Comparison of ENCODE assay signal across 1 cellular context in genomic region chr11:61978703-61979661, GRCh38.
TF ChIP-seq lines count a peak whose summit lies in the region.

No MANE protein-coding gene starts in this region.

TF ChIP-seq in HepG2, 621 proteins besides CTCF, POLR2A, EP300 and RAD21 (continued from another document and continues in another):
- TF ChIP-seq, protein P1, sequence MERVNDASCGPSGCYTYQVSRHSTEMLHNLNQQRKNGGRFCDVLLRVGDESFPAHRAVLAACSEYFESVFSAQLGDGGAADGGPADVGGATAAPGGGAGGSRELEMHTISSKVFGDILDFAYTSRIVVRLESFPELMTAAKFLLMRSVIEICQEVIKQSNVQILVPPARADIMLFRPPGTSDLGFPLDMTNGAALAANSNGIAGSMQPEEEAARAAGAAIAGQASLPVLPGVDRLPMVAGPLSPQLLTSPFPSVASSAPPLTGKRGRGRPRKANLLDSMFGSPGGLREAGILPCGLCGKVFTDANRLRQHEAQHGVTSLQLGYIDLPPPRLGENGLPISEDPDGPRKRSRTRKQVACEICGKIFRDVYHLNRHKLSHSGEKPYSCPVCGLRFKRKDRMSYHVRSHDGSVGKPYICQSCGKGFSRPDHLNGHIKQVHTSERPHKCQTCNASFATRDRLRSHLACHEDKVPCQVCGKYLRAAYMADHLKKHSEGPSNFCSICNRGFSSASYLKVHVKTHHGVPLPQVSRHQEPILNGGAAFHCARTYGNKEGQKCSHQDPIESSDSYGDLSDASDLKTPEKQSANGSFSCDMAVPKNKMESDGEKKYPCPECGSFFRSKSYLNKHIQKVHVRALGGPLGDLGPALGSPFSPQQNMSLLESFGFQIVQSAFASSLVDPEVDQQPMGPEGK (CRISPR knock-in tag; IDR thresholded peaks at IDR 0.05), result no peak
- TF ChIP-seq STAT6 (CRISPR knock-in tag; IDR thresholded peaks at IDR 0.05; ENCODE audit: borderline replicate concordance) (no peak), ETV5 (CRISPR knock-in tag; IDR thresholded peaks at IDR 0.05; ENCODE audit: borderline replicate concordance) (no peak), SALL1 (CRISPR knock-in tag; IDR thresholded peaks at IDR 0.05) (0 out of 2 replicates have a peak, but pooled peaks have one; percentile 10), GPN1 (CRISPR knock-in tag; IDR thresholded peaks at IDR 0.05; ENCODE audit: borderline replicate concordance) (no peak), ZNF30 (CRISPR knock-in tag; IDR thresholded peaks at IDR 0.05) (no peak), NCOA5 (CRISPR knock-in tag; IDR thresholded peaks at IDR 0.05) (no peak), AHR (CRISPR knock-in tag; IDR thresholded peaks at IDR 0.05) (no peak), MNT (IDR thresholded peaks at IDR 0.05) (no peak), POGK (CRISPR knock-in tag; conservative IDR thresholded peaks at IDR 0.05) (no peak), SMARCE1 (IDR thresholded peaks at IDR 0.05; ENCODE audit: borderline replicate concordance) (no peak), MXI1 (IDR thresholded peaks at IDR 0.05; ENCODE audit: borderline replicate concordance, low read depth, low read length) (no peak), ZNF615 (CRISPR knock-in tag; IDR thresholded peaks at IDR 0.05; ENCODE audit: borderline replicate concordance) (no peak), ELF4 (CRISPR knock-in tag; IDR thresholded peaks at IDR 0.05; ENCODE audit: borderline replicate concordance) (no peak), RBFOX2 (IDR thresholded peaks at IDR 0.05; ENCODE audit: low read depth, low read length) (no peak), ZNF710 (CRISPR knock-in tag; IDR thresholded peaks at IDR 0.05; ENCODE audit: borderline replicate concordance) (no peak), ZNF687 (CRISPR knock-in tag; IDR thresholded peaks at IDR 0.05) (peak; percentile 15; the same call in 1 of the 2 replicates), PHF8 (CRISPR knock-in tag; IDR thresholded peaks at IDR 0.05) (no peak), ATM (IDR thresholded peaks at IDR 0.05; ENCODE audit: borderline replicate concordance) (no peak), ZNF788 (CRISPR knock-in tag; IDR thresholded peaks at IDR 0.05; ENCODE audit: borderline replicate concordance) (no peak), PBX2 (CRISPR knock-in tag; IDR thresholded peaks at IDR 0.05) (peak; percentile 54), ZNF256 (CRISPR knock-in tag; conservative IDR thresholded peaks at IDR 0.05) (no peak), REPIN1 (CRISPR knock-in tag; IDR thresholded peaks at IDR 0.05; ENCODE audit: borderline replicate concordance, low read depth) (no peak), EZH2 (conservative IDR thresholded peaks at IDR 0.05; ENCODE audit: low read depth, low read length) (no peak)
- TF ChIP-seq, protein P2, sequence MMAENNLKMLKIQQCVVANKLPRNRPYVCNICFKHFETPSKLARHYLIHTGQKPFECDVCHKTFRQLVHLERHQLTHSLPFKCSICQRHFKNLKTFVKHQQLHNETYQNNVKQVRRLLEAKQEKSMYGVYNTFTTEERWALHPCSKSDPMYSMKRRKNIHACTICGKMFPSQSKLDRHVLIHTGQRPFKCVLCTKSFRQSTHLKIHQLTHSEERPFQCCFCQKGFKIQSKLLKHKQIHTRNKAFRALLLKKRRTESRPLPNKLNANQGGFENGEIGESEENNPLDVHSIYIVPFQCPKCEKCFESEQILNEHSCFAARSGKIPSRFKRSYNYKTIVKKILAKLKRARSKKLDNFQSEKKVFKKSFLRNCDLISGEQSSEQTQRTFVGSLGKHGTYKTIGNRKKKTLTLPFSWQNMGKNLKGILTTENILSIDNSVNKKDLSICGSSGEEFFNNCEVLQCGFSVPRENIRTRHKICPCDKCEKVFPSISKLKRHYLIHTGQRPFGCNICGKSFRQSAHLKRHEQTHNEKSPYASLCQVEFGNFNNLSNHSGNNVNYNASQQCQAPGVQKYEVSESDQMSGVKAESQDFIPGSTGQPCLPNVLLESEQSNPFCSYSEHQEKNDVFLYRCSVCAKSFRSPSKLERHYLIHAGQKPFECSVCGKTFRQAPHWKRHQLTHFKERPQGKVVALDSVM (CRISPR knock-in tag; IDR thresholded peaks at IDR 0.05), result peak; percentile 62
- TF ChIP-seq, protein P3, sequence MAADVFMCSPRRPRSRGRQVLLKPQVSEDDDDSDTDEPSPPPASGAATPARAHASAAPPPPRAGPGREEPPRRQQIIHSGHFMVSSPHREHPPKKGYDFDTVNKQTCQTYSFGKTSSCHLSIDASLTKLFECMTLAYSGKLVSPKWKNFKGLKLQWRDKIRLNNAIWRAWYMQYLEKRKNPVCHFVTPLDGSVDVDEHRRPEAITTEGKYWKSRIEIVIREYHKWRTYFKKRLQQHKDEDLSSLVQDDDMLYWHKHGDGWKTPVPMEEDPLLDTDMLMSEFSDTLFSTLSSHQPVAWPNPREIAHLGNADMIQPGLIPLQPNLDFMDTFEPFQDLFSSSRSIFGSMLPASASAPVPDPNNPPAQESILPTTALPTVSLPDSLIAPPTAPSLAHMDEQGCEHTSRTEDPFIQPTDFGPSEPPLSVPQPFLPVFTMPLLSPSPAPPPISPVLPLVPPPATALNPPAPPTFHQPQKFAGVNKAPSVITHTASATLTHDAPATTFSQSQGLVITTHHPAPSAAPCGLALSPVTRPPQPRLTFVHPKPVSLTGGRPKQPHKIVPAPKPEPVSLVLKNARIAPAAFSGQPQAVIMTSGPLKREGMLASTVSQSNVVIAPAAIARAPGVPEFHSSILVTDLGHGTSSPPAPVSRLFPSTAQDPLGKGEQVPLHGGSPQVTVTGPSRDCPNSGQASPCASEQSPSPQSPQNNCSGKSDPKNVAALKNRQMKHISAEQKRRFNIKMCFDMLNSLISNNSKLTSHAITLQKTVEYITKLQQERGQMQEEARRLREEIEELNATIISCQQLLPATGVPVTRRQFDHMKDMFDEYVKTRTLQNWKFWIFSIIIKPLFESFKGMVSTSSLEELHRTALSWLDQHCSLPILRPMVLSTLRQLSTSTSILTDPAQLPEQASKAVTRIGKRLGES (CRISPR knock-in tag; IDR thresholded peaks at IDR 0.05; ENCODE audit: borderline replicate concordance), result no peak
- TF ChIP-seq, protein P4, sequence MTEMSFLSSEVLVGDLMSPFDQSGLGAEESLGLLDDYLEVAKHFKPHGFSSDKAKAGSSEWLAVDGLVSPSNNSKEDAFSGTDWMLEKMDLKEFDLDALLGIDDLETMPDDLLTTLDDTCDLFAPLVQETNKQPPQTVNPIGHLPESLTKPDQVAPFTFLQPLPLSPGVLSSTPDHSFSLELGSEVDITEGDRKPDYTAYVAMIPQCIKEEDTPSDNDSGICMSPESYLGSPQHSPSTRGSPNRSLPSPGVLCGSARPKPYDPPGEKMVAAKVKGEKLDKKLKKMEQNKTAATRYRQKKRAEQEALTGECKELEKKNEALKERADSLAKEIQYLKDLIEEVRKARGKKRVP (CRISPR knock-in tag; IDR thresholded peaks at IDR 0.05), result peak; percentile 34 to 83; a peak in 2 of 4 replicates
- TF ChIP-seq, protein P5, sequence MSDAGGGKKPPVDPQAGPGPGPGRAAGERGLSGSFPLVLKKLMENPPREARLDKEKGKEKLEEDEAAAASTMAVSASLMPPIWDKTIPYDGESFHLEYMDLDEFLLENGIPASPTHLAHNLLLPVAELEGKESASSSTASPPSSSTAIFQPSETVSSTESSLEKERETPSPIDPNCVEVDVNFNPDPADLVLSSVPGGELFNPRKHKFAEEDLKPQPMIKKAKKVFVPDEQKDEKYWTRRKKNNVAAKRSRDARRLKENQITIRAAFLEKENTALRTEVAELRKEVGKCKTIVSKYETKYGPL (CRISPR knock-in tag; IDR thresholded peaks at IDR 0.05), result no peak
- TF ChIP-seq, protein P6, sequence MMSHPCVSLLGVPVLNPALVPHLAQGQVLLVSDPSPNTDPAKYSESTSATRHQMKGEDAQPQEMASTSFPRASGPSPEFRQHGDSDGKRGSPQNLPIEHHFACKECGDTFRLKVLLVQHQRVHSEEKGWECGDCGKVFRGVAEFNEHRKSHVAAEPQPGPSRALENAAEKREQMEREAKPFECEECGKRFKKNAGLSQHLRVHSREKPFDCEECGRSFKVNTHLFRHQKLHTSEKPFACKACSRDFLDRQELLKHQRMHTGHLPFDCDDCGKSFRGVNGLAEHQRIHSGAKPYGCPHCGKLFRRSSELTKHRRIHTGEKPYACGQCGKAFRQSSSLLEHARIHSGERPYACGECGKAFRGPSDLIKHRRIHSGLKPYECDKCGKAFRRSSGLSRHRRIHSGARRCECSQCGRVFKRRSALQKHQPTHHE (CRISPR knock-in tag; IDR thresholded peaks at IDR 0.05; ENCODE audit: borderline replicate concordance), result no peak
